Comparison of ENCODE assay signal across 23 cellular contexts in the genomic region with DNA sequence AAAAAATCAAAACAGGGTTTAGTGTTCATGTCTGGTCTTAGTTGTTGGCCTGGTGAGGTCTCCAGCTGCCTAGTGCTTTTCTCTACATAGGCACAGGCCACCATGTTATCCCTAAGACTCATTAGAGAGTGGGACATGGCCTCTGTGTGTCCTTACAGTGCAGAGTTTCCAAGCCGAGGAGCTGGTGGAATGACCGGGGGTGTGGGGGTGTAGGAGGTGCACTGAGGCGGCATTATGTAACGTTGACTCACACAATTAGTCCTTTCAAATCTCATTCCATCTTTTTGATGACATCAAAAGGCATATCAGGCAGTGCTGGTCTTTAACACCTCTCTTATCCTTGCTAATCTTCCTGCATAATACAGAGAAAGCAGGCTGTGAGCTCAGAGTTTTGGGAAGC.
"Had no signal": no experiment of that assay in that cellular context is flagged by ENCODE, and none has a peak within 500 bp of the region (broad histone marks: within the 10 kb centered on the region; RNA-seq: fewer than 3 reads in every experiment).

No MANE protein-coding gene starts in this region.

- H3K27me3 ChIP-seq: gastrocnemius medialis, hepatocyte, right lobe of liver had no signal

- H3K4me1 Mint-ChIP-seq: activated CD4-positive, alpha-beta T cell treated with anti-CD3 and anti-CD28 coated beads, Interleukin-2, amount 10 ng/mL, durations not matched to agents 24 days and 14 days; activated naive CD4-positive, alpha-beta T cell treated with anti-CD3 and anti-CD28 coated beads, Interleukin-2, amount 10 ng/mL, durations not matched to agents 7 days and 5 days had no signal

- H3K9me3 Mint-ChIP-seq: activated CD4-positive, alpha-beta memory T cell treated with anti-CD3 and anti-CD28 coated beads for 36 hours; activated CD4-positive, alpha-beta T cell treated with anti-CD3 and anti-CD28 coated beads, Interleukin-2, amount 10 ng/mL, durations not matched to agents 24 days and 14 days; activated naive CD4-positive, alpha-beta T cell treated with anti-CD3 and anti-CD28 coated beads, Interleukin-2, amount 10 ng/mL, durations not matched to agents 7 days and 5 days; activated T-helper 1 cell treated with anti-CD3 and anti-CD28 coated beads, Interleukin-12 subunit alpha, Interleukin-12 subunit beta, Interleukin-2, Interleukin-4 antibody, amounts not matched to agents 30 ng/mL and 10 ng/mL and 1 ng/mL, durations not matched to agents 14 hours and 24 hours and 36 hours; nephron had no signal

- H3K9me3 ChIP-seq: gastrocnemius medialis, right lobe of liver, thoracic aorta had no signal

- H3K27me3 Mint-ChIP-seq: activated CD4-positive, alpha-beta memory T cell treated with anti-CD3 and anti-CD28 coated beads for 36 hours; activated CD4-positive, alpha-beta T cell treated with anti-CD3 and anti-CD28 coated beads, Interleukin-2, amount 10 ng/mL, durations not matched to agents 24 days and 14 days; T-helper 17 cell had no signal

- H3K27ac ChIP-seq: epithelial cell of prostate, gastrocnemius medialis, hepatocyte, right lobe of liver, thoracic aorta had no signal

- H3K4me3 Mint-ChIP-seq: activated CD4-positive, alpha-beta memory T cell treated with anti-CD3 and anti-CD28 coated beads for 36 hours; activated CD4-positive, alpha-beta T cell treated with anti-CD3 and anti-CD28 coated beads, Interleukin-2, amount 10 ng/mL, durations not matched to agents 24 days and 14 days; activated naive CD4-positive, alpha-beta T cell treated with anti-CD3 and anti-CD28 coated beads, Interleukin-2, amount 10 ng/mL, durations not matched to agents 7 days and 5 days; activated T-helper 1 cell treated with anti-CD3 and anti-CD28 coated beads, Interleukin-12 subunit alpha, Interleukin-12 subunit beta, Interleukin-2, Interleukin-4 antibody, amounts not matched to agents 30 ng/mL and 10 ng/mL and 1 ng/mL, durations not matched to agents 14 hours and 24 hours and 36 hours; nephron; T-helper 17 cell had no signal

- H3K36me3 Mint-ChIP-seq: activated CD4-positive, alpha-beta memory T cell treated with anti-CD3 and anti-CD28 coated beads for 36 hours; activated naive CD4-positive, alpha-beta T cell treated with anti-CD3 and anti-CD28 coated beads, Interleukin-2, amount 10 ng/mL, durations not matched to agents 7 days and 5 days had no signal

- H3K4me3 ChIP-seq: gastrocnemius medialis, hepatocyte, right lobe of liver, thoracic aorta had no signal

- H3K4me1 ChIP-seq: gastrocnemius medialis, right lobe of liver had no signal

- H3K27ac Mint-ChIP-seq: activated CD4-positive, alpha-beta memory T cell treated with anti-CD3 and anti-CD28 coated beads for 36 hours; activated CD4-positive, alpha-beta T cell treated with anti-CD3 and anti-CD28 coated beads, Interleukin-2, amount 10 ng/mL, durations not matched to agents 24 days and 14 days; activated naive CD4-positive, alpha-beta T cell treated with anti-CD3 and anti-CD28 coated beads, Interleukin-2, amount 10 ng/mL, durations not matched to agents 7 days and 5 days; activated T-helper 1 cell treated with anti-CD3 and anti-CD28 coated beads, Interleukin-12 subunit alpha, Interleukin-12 subunit beta, Interleukin-2, Interleukin-4 antibody, amounts not matched to agents 30 ng/mL and 10 ng/mL and 1 ng/mL, durations not matched to agents 14 hours and 24 hours and 36 hours; nephron; T-helper 17 cell had no signal

- DNase-seq: activated CD4-positive, alpha-beta memory T cell treated with anti-CD3 and anti-CD28 coated beads for 36 hours; activated CD4-positive, alpha-beta T cell treated with anti-CD3 and anti-CD28 coated beads, Interleukin-2, amount 10 ng/mL, durations not matched to agents 24 days and 14 days; activated CD4-positive, CD25-positive, alpha-beta regulatory T cell treated with anti-CD3 and anti-CD28 coated beads, Interleukin-2, amount 50 U/mL, for 72 hours; activated CD8-positive, alpha-beta memory T cell treated with anti-CD3 and anti-CD28 coated beads, Interleukin-2, amount 50 U/mL, for 4 hours; activated gamma-delta T cell; activated naive CD4-positive, alpha-beta T cell treated with anti-CD3 and anti-CD28 coated beads, Interleukin-2, amount 10 ng/mL, durations not matched to agents 7 days and 5 days; activated T-cell treated with anti-CD3 and anti-CD28 coated beads, Interleukin-2, amount 50 U/mL, for 1 hour; amygdala; central memory CD4-positive, alpha-beta T cell; gastrocnemius medialis; glutamatergic neuron; kidney; left colon; right lobe of liver; stimulated activated CD4-positive, alpha-beta T cell treated with anti-CD3 and anti-CD28 coated beads, Interleukin-4, amount 100 ng/mL, for 1 hour; stimulated activated naive CD8-positive, alpha-beta T cell treated with anti-CD3 and anti-CD28 coated beads, Interleukin-15, Interleukin-2, amounts not matched to agents 100 U/mL and 50 U/mL, for 24 hours; T-helper 17 cell; T1000 had no signal

- ATAC-seq: gastrocnemius medialis; left colon; right lobe of liver; stimulated activated naive CD8-positive, alpha-beta T cell treated with anti-CD3 and anti-CD28 coated beads, Interleukin-15, Interleukin-2, amounts not matched to agents 100 U/mL and 50 U/mL, for 24 hours; T-helper 17 cell had no signal

- H3K36me3 ChIP-seq: gastrocnemius medialis, right lobe of liver, thoracic aorta had no signal
